8 cellular contexts compared by ENCODE assay signal in genomic region chr22:40637181-40638150, GRCh38.
DNase-seq lines count a peak whose midpoint lies in the region; ATAC-seq and TF ChIP-seq lines count a peak whose summit lies in the region.

No MANE protein-coding gene starts in this region.

- H3K9ac ChIP-seq in SU-DHL-6 (ENCODE audit: low read length) = peak overlapping the region; percentile 67
- H3K9ac ChIP-seq in iPS-20b (ENCODE audit: low read depth, low read length) = peak overlapping the region; percentile 77

- in situ Hi-C loops in astrocyte of the cerebellum (cut with HindIII; ENCODE audit: low sequenced_read_pairs) = no loop called here

- H3K4me3 ChIP-seq in SU-DHL-6 (ENCODE audit: insufficient read depth, low read length, poor library complexity, severe bottlenecking) (peak overlapping the region; percentile 73), astrocyte of the cerebellum (ENCODE audit: low read depth, low read length) (peak overlapping the region; percentile 83), iPS-20b (ENCODE audit: low read length) (peak overlapping the region; percentile 96)

- H3K36me3 ChIP-seq in SU-DHL-6 (ENCODE audit: low read length) (no peaks in the 10 kb centered on the region), iPS-20b (ENCODE audit: insufficient read depth, low read depth, low read length) (no peaks in the 10 kb centered on the region)

- H3K27me3 ChIP-seq in SU-DHL-6 (ENCODE audit: low read length) (no peaks in the 10 kb centered on the region), iPS-20b (ENCODE audit: insufficient read depth, low read length) (0 out of 2 replicates have a peak, but pooled peaks cover 5% of the 10 kb centered on the region)

- H3K4me1 ChIP-seq in iPS-20b (ENCODE audit: insufficient read depth, low read length) = peaks cover 4% of the 10 kb centered on the region; the same call in 1 of the 2 replicates

- H3K4me2 ChIP-seq in SU-DHL-6 (ENCODE audit: low read depth, low read length, poor library complexity, severe bottlenecking) = peak overlapping the region; percentile 85

- no peaks in the 10 kb centered on the region for H3K9me2 ChIP-seq in SU-DHL-6 (replicated peaks; ENCODE audit: insufficient read depth, low read length)

- H3K27ac ChIP-seq in SU-DHL-6 (ENCODE audit: low read depth, low read length) = peak overlapping the region; percentile 33
- no peak overlapping the region for H3K27ac ChIP-seq in iPS-20b (ENCODE audit: low read length)

- H4K20me1 ChIP-seq in SU-DHL-6 (ENCODE audit: low read depth, low read length) = peaks cover 18% of the 10 kb centered on the region; the same call in 1 of the 2 replicates

- H3K9me3 ChIP-seq in SU-DHL-6 (ENCODE audit: insufficient read depth, low read length) = no peaks in the 10 kb centered on the region
- no peaks in the 10 kb centered on the region for H3K9me3 ChIP-seq in iPS-20b (ENCODE audit: insufficient read depth, low read depth, low read length)

- peak; percentile 61 for DNase-seq in GF-D8 (lab: John Stamatoyannopoulos, UW)
- DNase-seq in astrocyte of the cerebellum (ENCODE audit: low read depth) = no peak
- DNase-seq in stimulated activated CD4-positive, alpha-beta T cell treated with anti-CD3 and anti-CD28 coated beads, Interleukin-15, amount 100 ng/mL, for 48 hours (ENCODE audit: low read depth in 2 of 2) = peak; percentile 53 to 59
- DNase-seq in HPDE6-E6E7 (ENCODE audit: extremely low spot score) = no peak

- H3F3A ChIP-seq in SU-DHL-6 (ENCODE audit: insufficient read depth) = 0 out of 2 replicates have a peak, but pooled peaks cover 3% of the 10 kb centered on the region

- ATAC-seq in HG02943 (IDR thresholded peaks at IDR 0.05; ENCODE audit: low read depth, unreplicated experiment) (peak; percentile 16), HG03457 (IDR thresholded peaks at IDR 0.05; ENCODE audit: unreplicated experiment) (no peak)

- TF ChIP-seq CTCF in SU-DHL-6 (IDR thresholded peaks at IDR 0.05; ENCODE audit: insufficient read depth, low read length, poor library complexity, severe bottlenecking) (no peak), astrocyte of the cerebellum (IDR thresholded peaks at IDR 0.05; ENCODE audit: low read depth, low read length, missing control alignments) (no peak)

- H2AFZ ChIP-seq in SU-DHL-6 (ENCODE audit: low read depth, low read length, severe bottlenecking) = peak overlapping the region; percentile 79

- peaks cover 40% of the 10 kb centered on the region for H3K79me2 ChIP-seq in SU-DHL-6 (ENCODE audit: insufficient read depth, low read length)

Comparison
In these comparisons a context has a peak if more than half of its experiments do, and no peak if none do; other contexts are left out.
1. DNase-seq: peak in GF-D8 (single experiment) and stimulated activated CD4-positive, alpha-beta T cell treated with anti-CD3 and anti-CD28 coated beads, Interleukin-15, amount 100 ng/mL, for 48 hours (2 of 2); none in astrocyte of the cerebellum (single experiment) and HPDE6-E6E7 (single experiment).
2. Peak in every context shown above with its lines, with median percentiles within 50 percentile points of each other: H3K4me3 ChIP-seq.